2 cellular contexts compared by ENCODE assay signal in genomic region chr4:185514182-185514697, GRCh38.
A peak's percentile ranks its signal among the peaks of the same experiment; 100 is the strongest.
TF ChIP-seq lines count a peak whose summit lies in the region.

No MANE protein-coding gene starts in this region.

TF ChIP-seq in endothelial cell of umbilical vein, 7 proteins besides CTCF, POLR2A, EP300 and RAD21:
- TF ChIP-seq POLR2AphosphoS5 (IDR thresholded peaks at IDR 0.05; ENCODE audit: insufficient read depth, low read depth, low read length), result no peak
- TF ChIP-seq, protein P1, sequence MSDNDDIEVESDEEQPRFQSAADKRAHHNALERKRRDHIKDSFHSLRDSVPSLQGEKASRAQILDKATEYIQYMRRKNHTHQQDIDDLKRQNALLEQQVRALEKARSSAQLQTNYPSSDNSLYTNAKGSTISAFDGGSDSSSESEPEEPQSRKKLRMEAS (IDR thresholded peaks at IDR 0.05; ENCODE audit: insufficient read depth, insufficient read length), result no peak
- TF ChIP-seq EZH2 (IDR thresholded peaks at IDR 0.05; ENCODE audit: borderline replicate concordance, low read depth, low read length, severe bottlenecking), result no peak
- no peak for TF ChIP-seq JUN (IDR thresholded peaks at IDR 0.05; ENCODE audit: borderline replicate concordance, insufficient read depth, insufficient read length, low read depth)
- no peak for TF ChIP-seq MYC (IDR thresholded peaks at IDR 0.05; ENCODE audit: low read depth, low read length)
- TF ChIP-seq GATA2 (IDR thresholded peaks at IDR 0.05; ENCODE audit: insufficient read depth, insufficient read length, low read depth, low read length), result no peak
- no peak for TF ChIP-seq FOS (IDR thresholded peaks at IDR 0.05; ENCODE audit: borderline replicate concordance, insufficient read depth, low read length)

TF ChIP-seq in liver, 16 proteins besides CTCF, POLR2A, EP300 and RAD21:
- TF ChIP-seq, protein P2, sequence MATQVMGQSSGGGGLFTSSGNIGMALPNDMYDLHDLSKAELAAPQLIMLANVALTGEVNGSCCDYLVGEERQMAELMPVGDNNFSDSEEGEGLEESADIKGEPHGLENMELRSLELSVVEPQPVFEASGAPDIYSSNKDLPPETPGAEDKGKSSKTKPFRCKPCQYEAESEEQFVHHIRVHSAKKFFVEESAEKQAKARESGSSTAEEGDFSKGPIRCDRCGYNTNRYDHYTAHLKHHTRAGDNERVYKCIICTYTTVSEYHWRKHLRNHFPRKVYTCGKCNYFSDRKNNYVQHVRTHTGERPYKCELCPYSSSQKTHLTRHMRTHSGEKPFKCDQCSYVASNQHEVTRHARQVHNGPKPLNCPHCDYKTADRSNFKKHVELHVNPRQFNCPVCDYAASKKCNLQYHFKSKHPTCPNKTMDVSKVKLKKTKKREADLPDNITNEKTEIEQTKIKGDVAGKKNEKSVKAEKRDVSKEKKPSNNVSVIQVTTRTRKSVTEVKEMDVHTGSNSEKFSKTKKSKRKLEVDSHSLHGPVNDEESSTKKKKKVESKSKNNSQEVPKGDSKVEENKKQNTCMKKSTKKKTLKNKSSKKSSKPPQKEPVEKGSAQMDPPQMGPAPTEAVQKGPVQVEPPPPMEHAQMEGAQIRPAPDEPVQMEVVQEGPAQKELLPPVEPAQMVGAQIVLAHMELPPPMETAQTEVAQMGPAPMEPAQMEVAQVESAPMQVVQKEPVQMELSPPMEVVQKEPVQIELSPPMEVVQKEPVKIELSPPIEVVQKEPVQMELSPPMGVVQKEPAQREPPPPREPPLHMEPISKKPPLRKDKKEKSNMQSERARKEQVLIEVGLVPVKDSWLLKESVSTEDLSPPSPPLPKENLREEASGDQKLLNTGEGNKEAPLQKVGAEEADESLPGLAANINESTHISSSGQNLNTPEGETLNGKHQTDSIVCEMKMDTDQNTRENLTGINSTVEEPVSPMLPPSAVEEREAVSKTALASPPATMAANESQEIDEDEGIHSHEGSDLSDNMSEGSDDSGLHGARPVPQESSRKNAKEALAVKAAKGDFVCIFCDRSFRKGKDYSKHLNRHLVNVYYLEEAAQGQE (IDR thresholded peaks at IDR 0.05), result peak; percentile 15
- no peak for TF ChIP-seq HNF4A (conservative IDR thresholded peaks at IDR 0.05)
- no peak for TF ChIP-seq YY1 (IDR thresholded peaks at IDR 0.05)
